Comparison of ENCODE assay signal across 34 cellular contexts in the genomic region with DNA sequence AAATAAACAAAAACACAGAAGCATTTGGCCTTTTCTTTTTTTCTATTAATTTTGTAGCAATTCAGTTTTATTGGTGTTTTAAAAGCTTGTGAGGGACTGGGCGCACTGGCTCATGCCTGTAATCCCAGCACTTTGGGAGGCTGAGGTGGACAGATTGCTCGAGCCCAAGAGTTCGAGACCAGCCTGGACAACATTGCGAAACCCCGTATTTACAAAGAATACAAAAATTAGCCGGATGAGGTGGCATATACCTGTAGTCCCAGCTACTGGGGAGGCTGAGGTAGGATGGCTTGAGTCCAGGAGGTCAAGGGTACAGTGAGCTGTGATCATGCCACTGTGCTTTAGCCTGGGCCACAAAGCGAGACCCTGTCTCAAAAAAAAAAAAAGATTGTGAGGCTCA.
"Had no signal": no experiment of that assay in that cellular context is flagged by ENCODE, and none has a peak within 500 bp of the region (broad histone marks: within the 10 kb centered on the region; RNA-seq: fewer than 3 reads in every experiment).

No MANE protein-coding gene starts in this region.

- H3K27ac ChIP-seq: body of pancreas, cardiac muscle cell, colonic mucosa, esophagus muscularis mucosa, foreskin keratinocyte, gastrocnemius medialis, heart left ventricle, WERI-Rb-1 had no signal

- H3K27ac Mint-ChIP-seq: activated B cell treated with CpG ODN at 0.5 μM for 24 hours; activated CD8-positive, alpha-beta T cell treated with anti-CD3 and anti-CD28 coated beads for 36 hours; activated naive CD4-positive, alpha-beta T cell treated with anti-CD3 and anti-CD28 coated beads for 36 hours; activated naive CD4-positive, alpha-beta T cell treated with anti-CD3 and anti-CD28 coated beads, Interleukin-2, amount 50 U/mL, for 24 hours; activated naive CD8-positive, alpha-beta T cell treated with anti-CD3 and anti-CD28 coated beads for 36 hours; T-helper 17 cell; T-helper 2 cell treated with Interferon-gamma antibody and Interleukin-4, amounts not matched to agents 5 μg/mL and 100 μg/mL, for 36 hours had no signal

- H3K4me3 ChIP-seq: adrenal gland, body of pancreas, cardiac muscle cell, colonic mucosa, esophagus muscularis mucosa, gastrocnemius medialis, heart left ventricle had no signal

- H3K9me3 Mint-ChIP-seq: activated B cell treated with CpG ODN at 0.5 μM for 24 hours; activated CD8-positive, alpha-beta T cell treated with anti-CD3 and anti-CD28 coated beads for 36 hours; activated naive CD4-positive, alpha-beta T cell treated with anti-CD3 and anti-CD28 coated beads for 36 hours; activated naive CD4-positive, alpha-beta T cell treated with anti-CD3 and anti-CD28 coated beads, Interleukin-2, amount 50 U/mL, for 24 hours; activated naive CD8-positive, alpha-beta T cell treated with anti-CD3 and anti-CD28 coated beads for 36 hours; activated naive CD8-positive, alpha-beta T cell treated with anti-CD3 and anti-CD28 coated beads, Interleukin-2, amount 50 U/mL, for 24 hours; activated T-cell treated with anti-CD3 and anti-CD28 coated beads, Interleukin-2, amount 50 U/mL, for 4 hours; activated T-helper 2 cell treated with anti-CD3 and anti-CD28 coated beads, Interferon-gamma antibody, Interleukin-2, Interleukin-4, amounts not matched to agents 10 μg/mL and 5 μg/mL and 100 μg/mL, durations not matched to agents 14 hours and 24 hours and 36 hours; T-helper 2 cell treated with Interferon-gamma antibody and Interleukin-4, amounts not matched to agents 5 μg/mL and 100 μg/mL, for 36 hours had no signal

- H3K4me1 ChIP-seq: body of pancreas, colonic mucosa, foreskin keratinocyte had no signal

- H3K27me3 Mint-ChIP-seq: activated B cell treated with CpG ODN at 0.5 μM for 24 hours; activated CD8-positive, alpha-beta T cell treated with anti-CD3 and anti-CD28 coated beads for 36 hours; activated naive CD4-positive, alpha-beta T cell treated with anti-CD3 and anti-CD28 coated beads, Interleukin-2, amount 50 U/mL, for 24 hours; activated naive CD8-positive, alpha-beta T cell treated with anti-CD3 and anti-CD28 coated beads for 36 hours; activated naive CD8-positive, alpha-beta T cell treated with anti-CD3 and anti-CD28 coated beads, Interleukin-2, amount 50 U/mL, for 24 hours; T-helper 17 cell had no signal

- H3K27me3 ChIP-seq: adrenal gland, body of pancreas, cardiac muscle cell, colonic mucosa, esophagus muscularis mucosa, foreskin keratinocyte, gastrocnemius medialis, heart left ventricle had no signal

- ATAC-seq: activated CD4-positive, CD25-positive, alpha-beta regulatory T cell treated with anti-CD3 and anti-CD28 coated beads, Interleukin-2, amount 50 U/mL, for 24 hours; activated CD8-positive, alpha-beta T cell treated with anti-CD3 and anti-CD28 coated beads for 36 hours; activated naive CD8-positive, alpha-beta T cell treated with anti-CD3 and anti-CD28 coated beads, Interleukin-2, amount 50 U/mL, for 24 hours; activated T-cell treated with anti-CD3 and anti-CD28 coated beads, Interleukin-2, amount 50 U/mL, for 4 hours; body of pancreas; foreskin keratinocyte; gastrocnemius medialis; heart left ventricle; T-helper 17 cell had no signal

- H3K9me3 ChIP-seq: adrenal gland, body of pancreas, colonic mucosa, esophagus muscularis mucosa, gastrocnemius medialis, heart left ventricle had no signal

- H3K4me3 Mint-ChIP-seq: activated B cell treated with CpG ODN at 0.5 μM for 24 hours; activated CD8-positive, alpha-beta T cell treated with anti-CD3 and anti-CD28 coated beads for 36 hours; activated naive CD4-positive, alpha-beta T cell treated with anti-CD3 and anti-CD28 coated beads for 36 hours; activated naive CD4-positive, alpha-beta T cell treated with anti-CD3 and anti-CD28 coated beads, Interleukin-2, amount 50 U/mL, for 24 hours; activated naive CD8-positive, alpha-beta T cell treated with anti-CD3 and anti-CD28 coated beads for 36 hours; activated naive CD8-positive, alpha-beta T cell treated with anti-CD3 and anti-CD28 coated beads, Interleukin-2, amount 50 U/mL, for 24 hours; activated T-cell treated with anti-CD3 and anti-CD28 coated beads, Interleukin-2, amount 50 U/mL, for 4 hours; T-helper 17 cell; T-helper 2 cell treated with Interferon-gamma antibody and Interleukin-4, amounts not matched to agents 5 μg/mL and 100 μg/mL, for 36 hours had no signal

- DNase-seq: activated B cell treated with CpG ODN at 0.5 μM for 24 hours; activated CD4-positive, alpha-beta T cell treated with anti-CD3 and anti-CD28 coated beads for 48 hours; activated CD4-positive, alpha-beta T cell treated with anti-CD3 and anti-CD28 coated beads, Interleukin-2, amount 50 U/mL, for 1 hour; activated CD4-positive, alpha-beta T cell treated with anti-CD3 and anti-CD28 coated beads, Interleukin-2, amount 50 U/mL, for 48 hours; activated CD8-positive, alpha-beta memory T cell treated with anti-CD3 and anti-CD28 coated beads for 24 hours; activated CD8-positive, alpha-beta T cell treated with anti-CD3 and anti-CD28 coated beads for 36 hours; activated effector memory CD4-positive, alpha-beta T cell treated with anti-CD3 and anti-CD28 coated beads, Interleukin-2, amount 50 U/mL, for 16 hours; activated naive CD4-positive, alpha-beta T cell treated with anti-CD3 and anti-CD28 coated beads for 36 hours; activated naive CD8-positive, alpha-beta T cell treated with anti-CD3 and anti-CD28 coated beads for 36 hours; activated naive CD8-positive, alpha-beta T cell treated with anti-CD3 and anti-CD28 coated beads, Interleukin-2, amount 50 U/mL, for 24 hours; activated T-cell treated with anti-CD3 and anti-CD28 coated beads, Interleukin-2, amount 50 U/mL, for 4 hours; amygdala; aorta; body of pancreas; central memory CD4-positive, alpha-beta T cell; cerebellar nuclear complex; colonic mucosa; effector CD8-positive, alpha-beta T cell; erythroblast; foreskin keratinocyte; gastrocnemius medialis; glutamatergic neuron; heart left ventricle; T-helper 1 cell; T-helper 17 cell; T1000; WERI-Rb-1 had no signal
